24 cellular contexts compared by ENCODE assay signal in genomic region chr18:74946646-74947045, GRCh38.
"Had no signal": no experiment of that assay in that cellular context is flagged by ENCODE, and none has a peak within 500 bp of the region (broad histone marks: within the 10 kb centered on the region; RNA-seq: fewer than 3 reads in every experiment).

No MANE protein-coding gene starts in this region.

- H3K9me3 Mint-ChIP-seq: activated T-cell treated with anti-CD3 and anti-CD28 coated beads, Interleukin-2, amount 50 U/mL, for 72 hours; brain; central memory CD8-positive, alpha-beta T cell; naive B cell; neural crest cell; stimulated activated naive B cell treated with anti-CD40 and anti-IgM and Interleukin-4, amounts not matched to agents 10 μg/mL and 1 μg/mL and 100 μg/mL, for 72 hours had no signal

- ATAC-seq: activated T-cell treated with anti-CD3 and anti-CD28 coated beads, Interleukin-2, amount 50 U/mL, for 72 hours; gastrocnemius medialis; heart left ventricle; psoas muscle; right cardiac atrium; stimulated activated naive B cell treated with anti-CD40 and anti-IgM and Interleukin-4, amounts not matched to agents 10 μg/mL and 1 μg/mL and 100 μg/mL, for 72 hours had no signal

- H3K36me3 ChIP-seq: gastrocnemius medialis, heart left ventricle, left ventricle myocardium inferior, thoracic aorta, upper lobe of left lung had no signal

- H3K27me3 Mint-ChIP-seq: activated naive CD8-positive, alpha-beta T cell; central memory CD8-positive, alpha-beta T cell; naive B cell; stimulated activated naive B cell treated with anti-CD40 and anti-IgM and Interleukin-4, amounts not matched to agents 10 μg/mL and 1 μg/mL and 100 μg/mL, for 72 hours had no signal

- H3K27ac ChIP-seq: gastrocnemius medialis, heart left ventricle, left ventricle myocardium inferior, psoas muscle, thoracic aorta, upper lobe of left lung, VCaP had no signal

- H3K9me3 ChIP-seq: gastrocnemius medialis, heart left ventricle, left ventricle myocardium inferior, psoas muscle, thoracic aorta, upper lobe of left lung had no signal

- H3K27me3 ChIP-seq: gastrocnemius medialis, heart left ventricle, upper lobe of left lung had no signal

- H3K4me3 Mint-ChIP-seq: activated naive CD8-positive, alpha-beta T cell; activated T-cell treated with anti-CD3 and anti-CD28 coated beads, Interleukin-2, amount 50 U/mL, for 72 hours; brain; central memory CD8-positive, alpha-beta T cell; naive B cell; neural crest cell; stimulated activated naive B cell treated with anti-CD40 and anti-IgM and Interleukin-4, amounts not matched to agents 10 μg/mL and 1 μg/mL and 100 μg/mL, for 72 hours had no signal

- H3K4me3 ChIP-seq: gastrocnemius medialis, heart left ventricle, left ventricle myocardium inferior, psoas muscle, smooth muscle cell, thoracic aorta, upper lobe of left lung had no signal

- DNase-seq: activated CD4-positive, alpha-beta T cell treated with anti-CD3 and anti-CD28 coated beads, Interleukin-2, amount 50 U/mL, for 1 hour; activated CD4-positive, CD25-positive, alpha-beta regulatory T cell treated with anti-CD3 and anti-CD28 coated beads, Interleukin-2, amount 50 U/mL, for 72 hours; activated CD8-positive, alpha-beta memory T cell treated with anti-CD3 and anti-CD28 coated beads, Interleukin-2, amount 50 U/mL, for 4 hours; activated gamma-delta T cell; activated T-cell treated with anti-CD3 and anti-CD28 coated beads, Interleukin-2, amount 50 U/mL, for 72 hours; amygdala; cortex of kidney; gastrocnemius medialis; heart left ventricle; kidney glomerular epithelial cell; left ventricle myocardium inferior; naive B cell; psoas muscle; right cardiac atrium; stimulated activated naive B cell treated with anti-CD40 and anti-IgM and Interleukin-4, amounts not matched to agents 10 μg/mL and 1 μg/mL and 100 μg/mL, for 72 hours; T-helper 2 cell; upper lobe of left lung had no signal

- H3K4me1 ChIP-seq: gastrocnemius medialis, psoas muscle had no signal

- H3K36me3 Mint-ChIP-seq: brain had no signal

- H3K27ac Mint-ChIP-seq: activated naive CD8-positive, alpha-beta T cell; activated T-cell treated with anti-CD3 and anti-CD28 coated beads, Interleukin-2, amount 50 U/mL, for 72 hours; brain; stimulated activated naive B cell treated with anti-CD40 and anti-IgM and Interleukin-4, amounts not matched to agents 10 μg/mL and 1 μg/mL and 100 μg/mL, for 72 hours had no signal
